In the genomic region with DNA sequence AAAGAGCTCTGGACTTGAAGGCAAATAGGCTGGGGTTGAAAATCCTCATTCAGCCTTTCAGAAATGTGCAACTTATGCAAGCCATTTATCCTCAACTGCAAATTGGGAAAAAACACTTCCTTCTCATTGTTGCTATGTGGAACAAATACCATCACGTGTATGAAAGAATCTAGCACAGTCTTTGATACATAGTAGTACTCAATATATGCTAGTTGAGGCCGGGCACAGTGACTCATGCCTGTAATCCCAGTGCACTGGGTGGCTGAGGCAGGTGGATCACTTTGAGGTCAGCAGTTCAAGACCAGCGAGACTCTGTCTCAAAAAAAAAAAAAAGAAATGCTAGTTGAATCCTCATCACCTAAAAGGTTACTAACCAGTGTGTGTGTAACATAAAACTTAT, we compare ENCODE assay signal across 16 cellular contexts. TPM values are rescaled to one million over a fixed set of nuclear protein-coding genes. Genes with fewer than 3 reads are reported as not detected.
DNase-seq lines count a peak whose midpoint lies in the region; ATAC-seq and TF ChIP-seq lines count a peak whose summit lies in the region.
"Had no signal": no experiment of that assay in that cellular context is flagged by ENCODE, and none has a peak within 500 bp of the region (broad histone marks: within the 10 kb centered on the region; RNA-seq: fewer than 3 reads in every experiment).

No MANE protein-coding gene starts in this region.

- peaks cover 40% of the 10 kb centered on the region for H3K36me3 Mint-ChIP-seq in activated naive CD8-positive, alpha-beta T cell treated with anti-CD3 and anti-CD28 coated beads, Interleukin-2, amount 50 U/mL, for 24 hours (ENCODE audit: low read depth)
- peaks cover 25% of the 10 kb centered on the region for H3K36me3 Mint-ChIP-seq in activated naive CD8-positive, alpha-beta T cell treated with anti-CD3 and anti-CD28 coated beads for 36 hours

- peak overlapping the region; percentile 54 for H3K27ac Mint-ChIP-seq in activated naive CD8-positive, alpha-beta T cell treated with anti-CD3 and anti-CD28 coated beads, Interleukin-2, amount 50 U/mL, for 24 hours
- H3K27ac Mint-ChIP-seq in activated naive CD8-positive, alpha-beta T cell treated with anti-CD3 and anti-CD28 coated beads for 36 hours: no peak overlapping the region

- peak overlapping the region; percentile 20 for H3K27ac ChIP-seq in cingulate gyrus (ENCODE audit: low read depth, low read length)
- H3K27ac ChIP-seq: GM23248, HL-60 had no signal

- no peak for ATAC-seq in activated naive CD8-positive, alpha-beta T cell treated with anti-CD3 and anti-CD28 coated beads, Interleukin-2, amount 50 U/mL, for 24 hours
- ATAC-seq in GM21360 (IDR thresholded peaks at IDR 0.05; ENCODE audit: unreplicated experiment): no peak
- ATAC-seq: HCT116 had no signal

- H3K9me3 Mint-ChIP-seq in activated naive CD8-positive, alpha-beta T cell treated with anti-CD3 and anti-CD28 coated beads, Interleukin-2, amount 50 U/mL, for 24 hours: no peaks in the 10 kb centered on the region
- no peaks in the 10 kb centered on the region for H3K9me3 Mint-ChIP-seq in activated naive CD8-positive, alpha-beta T cell treated with anti-CD3 and anti-CD28 coated beads for 36 hours
- H3K9me3 Mint-ChIP-seq: CD4-positive, alpha-beta memory T cell had no signal

- in situ Hi-C loops in GM13977 (cut with MboI; ENCODE audit: low pct_unique_long_range_greater_than_20kb, low sequenced_read_pairs, unreplicated experiment): no loop called here

- no peak for DNase-seq in activated naive CD8-positive, alpha-beta T cell treated with anti-CD3 and anti-CD28 coated beads, Interleukin-2, amount 50 U/mL, for 24 hours
- no peak for DNase-seq in activated naive CD8-positive, alpha-beta T cell treated with anti-CD3 and anti-CD28 coated beads for 36 hours
- peak; percentile 50 for DNase-seq in iris pigment epithelial cell (ENCODE audit: low read depth)
- DNase-seq in kidney glomerular epithelial cell (lab: John Stamatoyannopoulos, UW): no peak
- DNase-seq in GM13977 (ENCODE audit: low spot score): no peak
- no peak for DNase-seq in midbrain (lab: John Stamatoyannopoulos, UW)
- DNase-seq: ACHN; C1 segment of cervical spinal cord; CD4-positive, alpha-beta memory T cell; COR-L47; GF-D8; GM23248 had no signal

- no peaks in the 10 kb centered on the region for H3K27me3 Mint-ChIP-seq in activated naive CD8-positive, alpha-beta T cell treated with anti-CD3 and anti-CD28 coated beads, Interleukin-2, amount 50 U/mL, for 24 hours
- no peaks in the 10 kb centered on the region for H3K27me3 Mint-ChIP-seq in activated naive CD8-positive, alpha-beta T cell treated with anti-CD3 and anti-CD28 coated beads for 36 hours
- H3K27me3 Mint-ChIP-seq: CD4-positive, alpha-beta memory T cell had no signal

- TF ChIP-seq CTCF in GM13977 (IDR thresholded peaks at IDR 0.05; ENCODE audit: extremely low read depth, insufficient read depth, missing control alignments): no peak

- H3K4me1 Mint-ChIP-seq in activated naive CD8-positive, alpha-beta T cell treated with anti-CD3 and anti-CD28 coated beads, Interleukin-2, amount 50 U/mL, for 24 hours: peaks cover 16% of the 10 kb centered on the region
- peaks cover 46% of the 10 kb centered on the region for H3K4me1 Mint-ChIP-seq in activated naive CD8-positive, alpha-beta T cell treated with anti-CD3 and anti-CD28 coated beads for 36 hours

- no peak overlapping the region for H3K4me3 Mint-ChIP-seq in activated naive CD8-positive, alpha-beta T cell treated with anti-CD3 and anti-CD28 coated beads, Interleukin-2, amount 50 U/mL, for 24 hours
- no peak overlapping the region for H3K4me3 Mint-ChIP-seq in activated naive CD8-positive, alpha-beta T cell treated with anti-CD3 and anti-CD28 coated beads for 36 hours
- H3K4me3 Mint-ChIP-seq: CD4-positive, alpha-beta memory T cell had no signal

RNA-seq across cellular contexts. Expression of a gene that starts 8.2 kb away (rescaled TPM):
- 10 to 100 TPM; 46.4 to 49.4 TPM for total RNA-seq in activated naive CD8-positive, alpha-beta T cell treated with anti-CD3 and anti-CD28 coated beads for 36 hours

RNA-seq across cellular contexts. Expression of a gene that starts 28.1 kb away (rescaled TPM):
- 10 to 100 TPM; 55.2 to 58.6 TPM for total RNA-seq in activated naive CD8-positive, alpha-beta T cell treated with anti-CD3 and anti-CD28 coated beads for 36 hours

RNA-seq across cellular contexts. Expression of a gene that starts 36.9 kb away (rescaled TPM):
- total RNA-seq in activated naive CD8-positive, alpha-beta T cell treated with anti-CD3 and anti-CD28 coated beads for 36 hours: 10 to 100 TPM; 27.0 to 29.9 TPM

RNA-seq across cellular contexts. Expression of a gene that starts 53.5 kb away (rescaled TPM):
- total RNA-seq in activated naive CD8-positive, alpha-beta T cell treated with anti-CD3 and anti-CD28 coated beads for 36 hours: not detected
- total RNA-seq: CD4-positive, alpha-beta memory T cell had no signal
